In genomic region chr15:72902929-72903260, GRCh38 we compare ENCODE assay signal across 16 cellular contexts.
"Had no signal": no experiment of that assay in that cellular context is flagged by ENCODE, and none has a peak within 500 bp of the region (broad histone marks: within the 10 kb centered on the region; RNA-seq: fewer than 3 reads in every experiment).

No MANE protein-coding gene starts in this region.

- H3K36me3 ChIP-seq: neutrophil, right lobe of liver, SJCRH30, spleen had no signal

- H3K27me3 ChIP-seq: right lobe of liver, SJCRH30, testis had no signal

- H3K4me3 ChIP-seq: lung, right lobe of liver, SJCRH30, spleen, testis had no signal

- H3K27ac ChIP-seq: foreskin keratinocyte, neutrophil, right lobe of liver, SJCRH30, spleen, testis had no signal

- ATAC-seq: foreskin keratinocyte; naive thymus-derived CD4-positive, alpha-beta T cell; stimulated activated naive CD8-positive, alpha-beta T cell treated with anti-CD3 and anti-CD28 coated beads, Interleukin-15, amount 100 ng/mL, for 72 hours had no signal

- DNase-seq: activated CD4-positive, alpha-beta T cell treated with anti-CD3 and anti-CD28 coated beads, Interleukin-2, amount 50 U/mL, for 1 hour; activated CD4-positive, CD25-positive, alpha-beta regulatory T cell; activated CD8-positive, alpha-beta memory T cell treated with anti-CD3 and anti-CD28 coated beads for 24 hours; activated naive CD4-positive, alpha-beta T cell; activated naive CD8-positive, alpha-beta T cell treated with anti-CD3 and anti-CD28 coated beads, Interleukin-2, amount 10 ng/mL, durations not matched to agents 7 days and 5 days; foreskin keratinocyte; naive thymus-derived CD4-positive, alpha-beta T cell; spleen; stimulated activated CD4-positive, alpha-beta T cell treated with anti-CD3 and anti-CD28 coated beads, Interleukin-1b, Interleukin-23, amount 100 ng/mL, for 48 hours; stimulated activated naive CD8-positive, alpha-beta T cell treated with anti-CD3 and anti-CD28 coated beads, Interleukin-15, amount 100 ng/mL, for 72 hours; T-helper 2 cell had no signal

- H3K9me3 ChIP-seq: neutrophil, right lobe of liver, spleen, testis had no signal

- H3K4me1 ChIP-seq: foreskin keratinocyte, right lobe of liver, SJCRH30, spleen had no signal
